Comparison of ENCODE assay signal across 24 cellular contexts in the genomic region with DNA sequence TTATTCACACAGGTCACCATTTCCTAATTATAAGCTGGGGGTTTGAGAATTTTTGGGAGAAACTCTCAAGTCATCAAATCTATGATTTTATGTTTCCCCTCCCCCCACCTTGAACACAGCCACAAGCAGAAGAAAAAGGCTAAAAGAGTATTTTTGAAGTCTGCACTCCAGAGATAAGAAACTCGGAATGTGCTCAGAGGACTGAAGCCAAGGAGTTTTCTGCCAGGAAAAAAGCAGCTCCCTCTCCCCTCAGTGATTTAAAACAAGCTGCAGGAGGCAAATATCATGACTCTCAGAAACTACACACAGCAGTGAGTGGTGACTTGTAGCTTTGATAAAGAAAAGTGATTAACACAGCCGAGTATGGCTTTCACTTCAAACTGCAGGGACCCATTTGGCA.
DNase-seq lines count a peak whose midpoint lies in the region; ATAC-seq, FAIRE-seq and TF ChIP-seq lines count a peak whose summit lies in the region.
"Had no signal": no experiment of that assay in that cellular context is flagged by ENCODE, and none has a peak within 500 bp of the region (broad histone marks: within the 10 kb centered on the region; RNA-seq: fewer than 3 reads in every experiment).

No MANE protein-coding gene starts in this region.

- H2AFZ ChIP-seq in astrocyte (ENCODE audit: low read depth, low read length) (no peak overlapping the region), mesenchymal stem cell (ENCODE audit: low read depth, low read length) (no peak overlapping the region)

- in situ Hi-C loops in G401 (cut with HindIII; ENCODE audit: low sequenced_read_pairs), result no loop called here

- peak; percentile 11 for DNase-seq in G401 (ENCODE audit: low spot score)
- peak; percentile 12 for DNase-seq in astrocyte (ENCODE audit: low read depth)
- DNase-seq in fibroblast of pulmonary artery (ENCODE audit: low read depth), result peak; percentile 10
- peak; percentile 14 for DNase-seq in mesendoderm
- no peak for DNase-seq in NCI-H774 (lab: John Stamatoyannopoulos, UW)
- DNase-seq in CD4-positive, alpha-beta T cell, result no peak
- DNase-seq in mesenchymal stem cell, result no peak
- no peak for DNase-seq in SHP77 treated with DMSO at 0.1 percent for 48 hours (lab: John Stamatoyannopoulos, UW)
- DNase-seq: activated CD4-positive, CD25-positive, alpha-beta regulatory T cell treated with anti-CD3 and anti-CD28 coated beads, Interleukin-2, amount 50 U/mL, for 72 hours; Calu3; effector CD4-positive, alpha-beta T cell; EL; esophagus squamous epithelium; IMR-90; lower lobe of right lung; NCI-H1436; NCI-H524 treated with DMSO at 0.1 percent for 48 hours had no signal

- H3K27ac ChIP-seq in astrocyte (ENCODE audit: low read depth, low read length), result no peak overlapping the region
- no peak overlapping the region for H3K27ac ChIP-seq in mesendoderm (ENCODE audit: low read depth, low read length)
- H3K27ac ChIP-seq in CD4-positive, alpha-beta T cell (ENCODE audit: low read depth, low read length), result no peak overlapping the region
- H3K27ac ChIP-seq in mesenchymal stem cell (ENCODE audit: low read length, poor library complexity, severe bottlenecking), result no peak overlapping the region
- H3K27ac ChIP-seq: A549, esophagus squamous epithelium, lower lobe of right lung, RWPE1, thyroid gland had no signal

- H2BK15ac ChIP-seq in mesendoderm (replicated peaks; ENCODE audit: low read depth), result no peak overlapping the region
- no peak overlapping the region for H2BK15ac ChIP-seq in mesenchymal stem cell (ENCODE audit: low read depth, poor library complexity, severe bottlenecking)

- H3K4me2 ChIP-seq in astrocyte (ENCODE audit: low read length) (no peak overlapping the region), mesendoderm (ENCODE audit: low read length) (no peak overlapping the region), mesenchymal stem cell (ENCODE audit: low read length, poor library complexity, severe bottlenecking) (no peak overlapping the region)
- H3K4me2 ChIP-seq: A549 had no signal

- H3K18ac ChIP-seq in mesendoderm (ENCODE audit: low read length) (no peak overlapping the region), mesenchymal stem cell (ENCODE audit: low read depth in 1 of 2, low read length in 2 of 2) (no peak overlapping the region)

- H3K79me1 ChIP-seq in mesendoderm (ENCODE audit: low read length) (no peaks in the 10 kb centered on the region), mesenchymal stem cell (replicated peaks; ENCODE audit: low read length, poor library complexity, severe bottlenecking) (no peaks in the 10 kb centered on the region)

- POLR2A ChIA-PET in CD4-positive, alpha-beta T cell (lab: Charles Lee), result no interaction called here

- no peaks in the 10 kb centered on the region for H3K36me3 ChIP-seq in astrocyte (ENCODE audit: insufficient read depth, low read length)
- no peaks in the 10 kb centered on the region for H3K36me3 ChIP-seq in mesendoderm (ENCODE audit: control insufficient read depth, insufficient read depth, low read length)
- no peaks in the 10 kb centered on the region for H3K36me3 ChIP-seq in mesenchymal stem cell (ENCODE audit: control insufficient read depth in 1 of 2, insufficient read depth in 2 of 2, low read depth in 1 of 2, low read length in 2 of 2)
- H3K36me3 ChIP-seq: esophagus squamous epithelium, lower lobe of right lung, thyroid gland had no signal

- H3K23ac ChIP-seq in mesendoderm (ENCODE audit: low read length), result no peak overlapping the region
- H3K23ac ChIP-seq in mesenchymal stem cell (ENCODE audit: low read length in 2 of 2), result no peak overlapping the region

- H3K4ac ChIP-seq in mesendoderm (ENCODE audit: low read depth, low read length), result no peak overlapping the region
- H3K4ac ChIP-seq in mesenchymal stem cell (ENCODE audit: low read depth in 1 of 2, low read length in 2 of 2), result no peak overlapping the region

- no peak overlapping the region for H3K27ac Mint-ChIP-seq in astrocyte (ENCODE audit: unreplicated experiment)
- no peak overlapping the region for H3K27ac Mint-ChIP-seq in CD4-positive, alpha-beta T cell
- H3K27ac Mint-ChIP-seq: activated naive CD4-positive, alpha-beta T cell treated with anti-CD3 and anti-CD28 coated beads, Interleukin-2, amount 50 U/mL, for 72 hours; stimulated activated memory B cell treated with anti-CD40 and anti-IgM and Interleukin-4, amounts not matched to agents 10 μg/mL and 1 μg/mL and 100 μg/mL, for 72 hours had no signal

- no peak overlapping the region for H2AK5ac ChIP-seq in mesendoderm (ENCODE audit: low read length)
- H2AK5ac ChIP-seq in mesenchymal stem cell (ENCODE audit: low read length, severe bottlenecking), result no peak overlapping the region

- H3K9me3 ChIP-seq in astrocyte (ENCODE audit: insufficient read depth, low read depth, low read length) (no peaks in the 10 kb centered on the region), mesenchymal stem cell (ENCODE audit: control insufficient read depth, low read length) (no peaks in the 10 kb centered on the region)
- no peaks in the 10 kb centered on the region for H3K9me3 ChIP-seq in CD4-positive, alpha-beta T cell (ENCODE audit: control insufficient read depth, low read length)
- H3K9me3 ChIP-seq: A549, esophagus squamous epithelium, lower lobe of right lung, thyroid gland had no signal

- no peak overlapping the region for H4K5ac ChIP-seq in mesendoderm (ENCODE audit: low read length)

- no peak overlapping the region for H3K14ac ChIP-seq in mesenchymal stem cell (ENCODE audit: low read length in 2 of 2)

- H3K4me1 ChIP-seq in astrocyte (ENCODE audit: insufficient read depth, low read length) (no peaks in the 10 kb centered on the region), mesendoderm (ENCODE audit: control insufficient read depth, low read depth, low read length) (no peaks in the 10 kb centered on the region), mesenchymal stem cell (ENCODE audit: control insufficient read depth, insufficient read depth, low read depth, low read length) (no peaks in the 10 kb centered on the region)
- H3K4me1 ChIP-seq: A549, esophagus squamous epithelium, lower lobe of right lung, thyroid gland had no signal

- WGBS in mesendoderm (ENCODE audit: extremely low coverage, insufficient coverage, low lambda C conversion rate), result no CpG with 5 or more reads among the region's 2 CpGs
- 15% methylated on average over 1 of the region's 2 CpGs for WGBS in mesenchymal stem cell

- H3K4me3 Mint-ChIP-seq in astrocyte (ENCODE audit: unreplicated experiment), result no peak overlapping the region
- H3K4me3 Mint-ChIP-seq in CD4-positive, alpha-beta T cell, result no peak overlapping the region
- H3K4me3 Mint-ChIP-seq: stimulated activated memory B cell treated with anti-CD40 and anti-IgM and Interleukin-4, amounts not matched to agents 10 μg/mL and 1 μg/mL and 100 μg/mL, for 72 hours had no signal

- no peak overlapping the region for H4K8ac ChIP-seq in mesendoderm (ENCODE audit: low read depth, low read length)
- H4K8ac ChIP-seq in mesenchymal stem cell (ENCODE audit: low read length), result no peak overlapping the region

- intact Hi-C loops in CD4-positive, alpha-beta T cell (cut with DNase I, micrococcal nuclease), result no loop called here

- no peak overlapping the region for H2BK120ac ChIP-seq in mesendoderm (ENCODE audit: low read depth, low read length)
- H2BK120ac ChIP-seq in mesenchymal stem cell (ENCODE audit: low read depth, low read length), result no peak overlapping the region

- no peak for TF ChIP-seq CTCF in astrocyte (IDR thresholded peaks at IDR 0.05; ENCODE audit: insufficient read depth, low read depth, low read length)
- no peak for TF ChIP-seq CTCF in fibroblast of pulmonary artery (IDR thresholded peaks at IDR 0.05; ENCODE audit: low read length, missing control alignments)
- no peak for TF ChIP-seq CTCF in CD4-positive, alpha-beta T cell (IDR thresholded peaks at IDR 0.05)

- no peaks in the 10 kb centered on the region for H3K79me2 ChIP-seq in astrocyte (ENCODE audit: insufficient read depth, low read length)
- no peaks in the 10 kb centered on the region for H3K79me2 ChIP-seq in mesendoderm (ENCODE audit: control insufficient read depth, insufficient read depth, low read length)

- no peaks in the 10 kb centered on the region for H3K27me3 Mint-ChIP-seq in astrocyte (ENCODE audit: low read depth, unreplicated experiment)
- H3K27me3 Mint-ChIP-seq in CD4-positive, alpha-beta T cell, result no peaks in the 10 kb centered on the region
- H3K27me3 Mint-ChIP-seq: stimulated activated memory B cell treated with anti-CD40 and anti-IgM and Interleukin-4, amounts not matched to agents 10 μg/mL and 1 μg/mL and 100 μg/mL, for 72 hours had no signal

- H4K91ac ChIP-seq in mesenchymal stem cell (ENCODE audit: low read length), result no peak overlapping the region

- no peak for ATAC-seq in CD4-positive, alpha-beta T cell (ENCODE audit: poor library complexity)
- ATAC-seq: A549; activated naive CD4-positive, alpha-beta T cell treated with anti-CD3 and anti-CD28 coated beads, Interleukin-2, amount 50 U/mL, for 72 hours; lower lobe of right lung; stimulated activated memory B cell treated with anti-CD40 and anti-IgM and Interleukin-4, amounts not matched to agents 10 μg/mL and 1 μg/mL and 100 μg/mL, for 72 hours had no signal

- H3K9ac ChIP-seq in astrocyte (ENCODE audit: low read length) (no peak overlapping the region), mesendoderm (ENCODE audit: low read length) (no peak overlapping the region), mesenchymal stem cell (ENCODE audit: low read length) (no peak overlapping the region)

- H3K4me1 Mint-ChIP-seq in astrocyte (ENCODE audit: low read depth, unreplicated experiment), result peaks cover 4% of the 10 kb centered on the region
- H3K4me1 Mint-ChIP-seq in CD4-positive, alpha-beta T cell (ENCODE audit: low read depth), result no peaks in the 10 kb centered on the region
- H3K4me1 Mint-ChIP-seq: stimulated activated memory B cell treated with anti-CD40 and anti-IgM and Interleukin-4, amounts not matched to agents 10 μg/mL and 1 μg/mL and 100 μg/mL, for 72 hours had no signal

- H3K27me3 ChIP-seq in astrocyte (ENCODE audit: insufficient read depth, low read length) (no peaks in the 10 kb centered on the region), mesendoderm (ENCODE audit: insufficient read depth, low read length, poor library complexity) (no peaks in the 10 kb centered on the region), mesenchymal stem cell (ENCODE audit: control insufficient read depth in 1 of 2, insufficient read depth in 1 of 2, low read length in 2 of 2) (no peaks in the 10 kb centered on the region)
- H3K27me3 ChIP-seq in CD4-positive, alpha-beta T cell (ENCODE audit: control insufficient read depth, insufficient read depth, low read length), result no peaks in the 10 kb centered on the region
- H3K27me3 ChIP-seq: esophagus squamous epithelium, thyroid gland had no signal

- CTCF ChIA-PET in CD4-positive, alpha-beta T cell (lab: Charles Lee), result no interaction called here

- H3K4me3 ChIP-seq in astrocyte (ENCODE audit: insufficient read depth, low read depth, low read length) (no peak overlapping the region), fibroblast of pulmonary artery (replicated peaks; ENCODE audit: low read depth, low read length) (no peak overlapping the region), mesendoderm (ENCODE audit: low read length) (no peak overlapping the region), mesenchymal stem cell (ENCODE audit: insufficient read depth in 1 of 2, low read depth in 1 of 2, low read length in 2 of 2) (no peak overlapping the region)
- H3K4me3 ChIP-seq: A549, esophagus squamous epithelium, lower lobe of right lung, thyroid gland had no signal

- H3K9me3 Mint-ChIP-seq in astrocyte (ENCODE audit: unreplicated experiment), result no peaks in the 10 kb centered on the region
- no peaks in the 10 kb centered on the region for H3K9me3 Mint-ChIP-seq in CD4-positive, alpha-beta T cell
- H3K9me3 Mint-ChIP-seq: stimulated activated memory B cell treated with anti-CD40 and anti-IgM and Interleukin-4, amounts not matched to agents 10 μg/mL and 1 μg/mL and 100 μg/mL, for 72 hours had no signal

- no peaks in the 10 kb centered on the region for H4K20me1 ChIP-seq in astrocyte (ENCODE audit: insufficient read depth, low read length)

- H2BK5ac ChIP-seq in mesendoderm (ENCODE audit: low read length) (no peak overlapping the region), mesenchymal stem cell (ENCODE audit: low read depth, low read length, poor library complexity, severe bottlenecking) (no peak overlapping the region)

- FAIRE-seq in astrocyte (lab: Jason Lieb, UNC), result peak; percentile 52
- FAIRE-seq: bronchial epithelial cell, GM18507 had no signal

- no peaks in the 10 kb centered on the region for H3K36me3 Mint-ChIP-seq in astrocyte (ENCODE audit: low read depth, unreplicated experiment)
- H3K36me3 Mint-ChIP-seq in CD4-positive, alpha-beta T cell (ENCODE audit: low read depth), result no peaks in the 10 kb centered on the region
- H3K36me3 Mint-ChIP-seq: activated naive CD4-positive, alpha-beta T cell treated with anti-CD3 and anti-CD28 coated beads, Interleukin-2, amount 50 U/mL, for 72 hours; stimulated activated memory B cell treated with anti-CD40 and anti-IgM and Interleukin-4, amounts not matched to agents 10 μg/mL and 1 μg/mL and 100 μg/mL, for 72 hours had no signal

- no peak overlapping the region for H3K56ac ChIP-seq in mesendoderm (ENCODE audit: low read length)

- no peak overlapping the region for H2BK12ac ChIP-seq in mesenchymal stem cell (ENCODE audit: low read length in 2 of 2)

Comparison
In these comparisons a context has a peak if more than half of its experiments do, and no peak if none do; other contexts are left out.
1. DNase-seq: peak in G401 (single experiment), astrocyte (single experiment), fibroblast of pulmonary artery (single experiment) and mesendoderm (single experiment); none in NCI-H774 (single experiment), CD4-positive, alpha-beta T cell (0 of 10), mesenchymal stem cell (single experiment) and SHP77 treated with DMSO at 0.1 percent for 48 hours (single experiment).